In the genomic region with DNA sequence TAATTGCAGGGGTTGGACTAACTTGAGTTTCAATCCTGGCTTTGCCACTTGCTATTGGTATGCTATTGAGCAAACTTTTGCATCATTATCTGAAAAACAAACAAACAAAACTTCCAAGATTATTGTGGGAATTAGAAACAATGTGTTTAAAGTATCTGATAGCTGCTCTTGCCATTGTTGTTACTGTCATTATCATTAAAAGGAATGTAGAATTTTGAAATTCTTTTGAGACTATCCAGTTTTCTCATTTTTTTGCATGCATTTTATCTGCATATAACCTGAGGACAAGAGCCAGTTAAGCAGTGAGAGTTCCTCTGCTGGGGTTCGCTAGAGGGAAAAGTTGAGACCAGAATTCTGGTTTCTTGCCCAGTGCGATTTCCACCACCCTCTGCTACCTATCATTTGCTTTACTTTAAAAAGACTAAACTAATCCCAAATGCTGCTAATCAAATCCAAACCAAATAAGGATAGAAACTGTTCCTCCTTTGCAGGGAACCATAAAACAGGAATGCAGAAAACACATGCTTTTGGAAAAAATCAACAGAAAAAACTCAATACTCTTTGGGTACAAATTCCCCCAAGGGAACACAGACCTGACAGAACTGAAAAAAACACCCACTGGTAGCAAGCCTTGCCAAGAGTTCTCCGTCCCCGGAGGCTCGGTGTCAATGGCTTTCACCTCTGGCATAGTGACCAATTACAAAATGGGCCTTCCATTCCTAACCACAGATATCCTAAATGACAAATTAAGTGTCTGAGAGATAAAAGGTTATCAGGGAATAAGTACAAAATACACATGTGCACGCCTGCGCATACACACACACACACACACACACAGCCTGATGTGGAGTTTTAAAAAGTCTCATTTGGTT, we compare ENCODE assay signal across 17 cellular contexts.
A peak's percentile ranks its signal among the peaks of the same experiment; 100 is the strongest.
DNase-seq lines count a peak whose midpoint lies in the region; ATAC-seq and TF ChIP-seq lines count a peak whose summit lies in the region.
"Had no signal": no experiment of that assay in that cellular context is flagged by ENCODE, and none has a peak within 500 bp of the region (broad histone marks: within the 10 kb centered on the region; RNA-seq: fewer than 3 reads in every experiment).

No MANE protein-coding gene starts in this region.

- TF ChIP-seq CTCF in GM23338 (conservative IDR thresholded peaks at IDR 0.05; ENCODE audit: low read depth in 2 of 2) (no peak), coronary artery (IDR thresholded peaks at IDR 0.05) (no peak), testis (IDR thresholded peaks at IDR 0.05) (no peak)

- H3K9me3 ChIP-seq in testis, result no peaks in the 10 kb centered on the region
- H3K9me3 ChIP-seq: gastroesophageal sphincter had no signal

- intact Hi-C loops in left ventricle myocardium superior (cut with micrococcal nuclease) (no loop called here), testis (cut with DNase I; ENCODE audit: low total_unique reads) (no loop called here)

- H4K20me1 ChIP-seq in GM23338 (replicated peaks; ENCODE audit: insufficient read depth), result no peaks in the 10 kb centered on the region
- H4K20me1 ChIP-seq: BLaER1 had no signal

- no peak for ATAC-seq in GM23338
- peak; percentile 89 for ATAC-seq in left ventricle myocardium superior
- no peak for ATAC-seq in HG03442 (IDR thresholded peaks at IDR 0.05; ENCODE audit: unreplicated experiment)
- no peak for ATAC-seq in HG02642 (IDR thresholded peaks at IDR 0.05; ENCODE audit: poor library complexity, unreplicated experiment)
- ATAC-seq: gastroesophageal sphincter had no signal

- H3K27ac Mint-ChIP-seq in GM23338, result peak overlapping the region; percentile 74; the same call in 1 of the 2 replicates
- H3K27ac Mint-ChIP-seq: IgD-negative memory B cell had no signal

- H3K4me3 ChIP-seq in GM23338, result no peak overlapping the region
- H3K4me3 ChIP-seq in coronary artery, result peak overlapping the region; percentile 13
- H3K4me3 ChIP-seq in testis, result no peak overlapping the region
- H3K4me3 ChIP-seq: BLaER1, gastroesophageal sphincter had no signal

- no peak for TF ChIP-seq POLR2A in testis (IDR thresholded peaks at IDR 0.05)

- H3K9me2 ChIP-seq in GM23338 (ENCODE audit: insufficient read depth), result no peaks in the 10 kb centered on the region

- H3K4me1 Mint-ChIP-seq in GM23338, result peaks cover 26% of the 10 kb centered on the region
- H3K4me1 Mint-ChIP-seq: IgD-negative memory B cell had no signal

- H3K79me2 ChIP-seq in GM23338 (replicated peaks; ENCODE audit: insufficient read depth), result no peaks in the 10 kb centered on the region

- H3K36me3 Mint-ChIP-seq in GM23338 (ENCODE audit: low read depth), result no peaks in the 10 kb centered on the region

- DNase-seq in GM23338 (ENCODE audit: low spot score), result no peak
- DNase-seq in coronary artery (ENCODE audit: low spot score), result no peak
- DNase-seq in left ventricle myocardium superior, result peak; percentile 54
- peak; percentile 52 for DNase-seq in testis
- DNase-seq in D341Med (ENCODE audit: low spot score), result no peak
- DNase-seq: activated CD4-positive, alpha-beta T cell treated with anti-CD3 and anti-CD28 coated beads, Interleukin-2, amount 50 U/mL, for 48 hours; activated naive CD4-positive, alpha-beta T cell treated with Interleukin-2 at 50 U/mL for 16 hours; MM.1S; NCI-H1694; NCI-H446; occipital lobe; stimulated activated CD4-positive, alpha-beta T cell treated with anti-CD3 and anti-CD28 coated beads, Interleukin-2, amount 100 ng/mL, for 24 hours had no signal

- no peaks in the 10 kb centered on the region for H3F3A ChIP-seq in GM23338 (replicated peaks; ENCODE audit: low read depth)

- H3K27me3 Mint-ChIP-seq in GM23338 (ENCODE audit: insufficient read depth, low read depth, poor library complexity), result no peaks in the 10 kb centered on the region
- H3K27me3 Mint-ChIP-seq: IgD-negative memory B cell had no signal

- H3K4me1 ChIP-seq in GM23338 (ENCODE audit: insufficient read depth), result peaks cover 10% of the 10 kb centered on the region
- H3K4me1 ChIP-seq in testis, result peaks cover 15% of the 10 kb centered on the region
- H3K4me1 ChIP-seq: gastroesophageal sphincter had no signal

- H3K27ac ChIP-seq in GM23338 (ENCODE audit: low read depth) (peak overlapping the region; percentile 48), coronary artery (no peak overlapping the region), testis (no peak overlapping the region)
- H3K27ac ChIP-seq: BLaER1, gastroesophageal sphincter had no signal

- H3K27me3 ChIP-seq in GM23338 (ENCODE audit: insufficient read depth) (no peaks in the 10 kb centered on the region), testis (no peaks in the 10 kb centered on the region)
- H3K27me3 ChIP-seq: BLaER1, gastroesophageal sphincter had no signal

- H3K4me2 ChIP-seq in GM23338, result no peak overlapping the region
- H3K4me2 ChIP-seq: BLaER1 had no signal

- no peak overlapping the region for H3K4me3 Mint-ChIP-seq in GM23338
- H3K4me3 Mint-ChIP-seq: IgD-negative memory B cell had no signal

- H3K36me3 ChIP-seq in GM23338 (ENCODE audit: insufficient read depth) (no peaks in the 10 kb centered on the region), testis (ENCODE audit: low read depth, missing control alignments) (no peaks in the 10 kb centered on the region)
- H3K36me3 ChIP-seq: gastroesophageal sphincter had no signal

- H2AFZ ChIP-seq in GM23338, result no peak overlapping the region

- H3K9me3 Mint-ChIP-seq in GM23338, result no peaks in the 10 kb centered on the region
- H3K9me3 Mint-ChIP-seq: IgD-negative memory B cell had no signal

- WGBS in testis, 2 donors, result 35 to 57% methylated on average over 7 of the region's 7 CpGs

TF ChIP-seq in GM23338, 12 proteins besides CTCF, POLR2A, EP300 and RAD21:
- no peak for TF ChIP-seq JUNB (IDR thresholded peaks at IDR 0.05; ENCODE audit: unreplicated experiment)
- TF ChIP-seq STAT1 (IDR thresholded peaks at IDR 0.05; ENCODE audit: unreplicated experiment), result no peak
- no peak for TF ChIP-seq REST (IDR thresholded peaks at IDR 0.05; ENCODE audit: unreplicated experiment)
- no peak for TF ChIP-seq NANOG (IDR thresholded peaks at IDR 0.05; ENCODE audit: borderline replicate concordance)
TF ChIP-seq in GM23338: peak in this region for 0.

Comparison
In these comparisons a context has a peak if more than half of its experiments do, and no peak if none do; other contexts are left out.
1. DNase-seq: peak in left ventricle myocardium superior (single experiment) and testis (single experiment); none in GM23338 (single experiment), coronary artery (single experiment) and D341Med (single experiment).